In genomic region chr7:131211500-131211899, GRCh38 we compare ENCODE assay signal across 30 cellular contexts.
"Had no signal": no experiment of that assay in that cellular context is flagged by ENCODE, and none has a peak within 500 bp of the region (broad histone marks: within the 10 kb centered on the region; RNA-seq: fewer than 3 reads in every experiment).

No MANE protein-coding gene starts in this region.

- H3K4me1 ChIP-seq: ascending aorta had no signal

- H3K27ac ChIP-seq: ascending aorta, cardiac muscle cell, KMS-11, VCaP had no signal

- H3K9me3 ChIP-seq: ascending aorta had no signal

- DNase-seq: activated B cell treated with CpG ODN at 0.5 μM for 24 hours; activated CD4-positive, alpha-beta memory T cell treated with anti-CD3 and anti-CD28 coated beads for 36 hours; activated CD4-positive, alpha-beta T cell treated with anti-CD3 and anti-CD28 coated beads for 4 hours; activated CD4-positive, alpha-beta T cell treated with anti-CD3 and anti-CD28 coated beads, Interleukin-2, amount 50 U/mL, for 1 hour; activated CD4-positive, CD25-positive, alpha-beta regulatory T cell treated with anti-CD3 and anti-CD28 coated beads, Interleukin-2, amount 50 U/mL, for 72 hours; activated CD8-positive, alpha-beta memory T cell treated with anti-CD3 and anti-CD28 coated beads, Interleukin-2, amount 50 U/mL, for 4 hours; activated gamma-delta T cell treated with Interleukin-2 at 50 U/mL for 16 hours; activated naive CD4-positive, alpha-beta T cell treated with anti-CD3 and anti-CD28 coated beads for 36 hours; activated T-cell treated with anti-CD3 and anti-CD28 coated beads for 4 hours; activated T-cell treated with anti-CD3 and anti-CD28 coated beads, Interleukin-2, amount 50 U/mL, for 4 hours; amniotic stem cell; MM.1S; MV-4-11; NCI-H1092; NCI-H1436 treated with DMSO at 0.1 percent for 48 hours; NCI-H1694 treated with DMSO at 0.1 percent for 48 hours; NCI-H2029; NCI-H345; NCI-H524 treated with DMSO at 0.1 percent for 48 hours; SIG-M5; SW 1271; T-helper 1 cell; T-helper 2 cell; T-helper 9 cell had no signal

- H3K4me2 ChIP-seq: KMS-11 had no signal

- H3K27me3 ChIP-seq: ascending aorta, cardiac muscle cell had no signal

- H3K4me3 ChIP-seq: ascending aorta, cardiac muscle cell had no signal

- ATAC-seq: activated naive CD4-positive, alpha-beta T cell treated with anti-CD3 and anti-CD28 coated beads, Interleukin-2, amount 50 U/mL, for 72 hours; activated T-cell treated with anti-CD3 and anti-CD28 coated beads, Interleukin-2, amount 50 U/mL, for 4 hours; Panc1 had no signal

- H3K36me3 ChIP-seq: ascending aorta, cardiac muscle cell had no signal
